In the genomic region with DNA sequence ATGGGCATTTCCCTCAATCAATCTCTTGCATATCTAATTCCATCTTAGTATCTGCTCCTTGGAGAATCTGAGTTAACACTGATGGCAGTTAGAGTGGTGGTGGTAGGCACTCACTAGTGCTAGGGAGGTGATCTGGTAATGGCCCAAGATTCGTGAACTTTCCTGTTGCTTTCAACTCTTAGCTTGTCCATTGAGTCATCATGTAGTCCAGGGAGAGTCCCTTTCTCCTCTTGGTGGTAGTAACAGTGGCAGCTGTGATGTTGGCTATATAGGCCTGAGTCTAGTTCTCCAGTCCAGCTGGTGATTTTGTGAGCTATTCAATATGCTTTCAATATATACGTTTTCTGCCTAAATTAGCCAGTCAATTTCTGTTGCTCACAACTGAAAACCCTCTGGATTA, we compare ENCODE assay signal across 22 cellular contexts. TPM values are rescaled to one million over a fixed set of nuclear protein-coding genes. Genes with fewer than 3 reads are reported as not detected.
"Had no signal": no experiment of that assay in that cellular context is flagged by ENCODE, and none has a peak within 500 bp of the region (broad histone marks: within the 10 kb centered on the region; RNA-seq: fewer than 3 reads in every experiment).

No MANE protein-coding gene starts in this region.

- FAIRE-seq: HTR-8/SVneo, K562, RCC 7860 had no signal

- H3K27ac Mint-ChIP-seq: IgD-negative memory B cell had no signal

- ATAC-seq: K562 had no signal

- DNase-seq: Kasumi-1, MM.1S, NCI-H1092 treated with DMSO at 0.1 percent for 48 hours, NCI-H1436, NCI-H187, NCI-H2029, NCI-H2081 treated with DMSO at 0.1 percent for 48 hours, NCI-H2171, NCI-H226, NCI-H446, NCI-H510A, NCI-H524 treated with DMSO at 0.1 percent for 48 hours, NCI-H69, NCI-H774, SHP77, SK-N-SH had no signal

- H3K4me3 Mint-ChIP-seq: IgD-negative memory B cell had no signal

- H3K27me3 Mint-ChIP-seq: IgD-negative memory B cell had no signal

RNA-seq across cellular contexts. Expression of gene XKRX, which starts 7.0 kb away (rescaled TPM):
- total RNA-seq: K562, SK-MEL-5 had no signal
- polyA plus RNA-seq: SK-N-SH had no signal

RNA-seq across cellular contexts. Expression of gene ARL13A, which starts 33.7 kb away (rescaled TPM):
- total RNA-seq: K562, M059J, SK-MEL-5 had no signal
- polyA plus RNA-seq: IgD-negative memory B cell, K562, SK-N-SH had no signal
